Comparison of ENCODE assay signal across 1 cellular context in genomic region chr19:10655457-10656312, GRCh38.
TF ChIP-seq lines count a peak whose summit lies in the region.

No MANE protein-coding gene starts in this region.

TF ChIP-seq in HEK293, 187 proteins besides CTCF, POLR2A, EP300 and RAD21 (continued from another document):
- TF ChIP-seq ZNF292 (tag by site-specific recombination; IDR thresholded peaks at IDR 0.05; ENCODE audit: borderline replicate concordance, low read depth), result no peak
- no peak for TF ChIP-seq ZNF280D (tag by site-specific recombination; IDR thresholded peaks at IDR 0.05)
- TF ChIP-seq ZBTB48 (tag by site-specific recombination; IDR thresholded peaks at IDR 0.05), result peak; percentile 84
- no peak for TF ChIP-seq PRDM2 (tag by site-specific recombination; IDR thresholded peaks at IDR 0.05; ENCODE audit: borderline replicate concordance)
- TF ChIP-seq ZNF600 (tag by site-specific recombination; IDR thresholded peaks at IDR 0.05), result peak; percentile 81
- no peak for TF ChIP-seq SETDB1 (IDR thresholded peaks at IDR 0.05; ENCODE audit: insufficient read length, low read length)
- no peak for TF ChIP-seq ZNF354C (tag by site-specific recombination; IDR thresholded peaks at IDR 0.05; ENCODE audit: borderline replicate concordance, low read depth)
- no peak for TF ChIP-seq ZNF426 (tag by site-specific recombination; IDR thresholded peaks at IDR 0.05)
- no peak for TF ChIP-seq ZFP3 (tag by site-specific recombination; IDR thresholded peaks at IDR 0.05; ENCODE audit: low read depth)
- no peak for TF ChIP-seq FEZF1 (tag by site-specific recombination; IDR thresholded peaks at IDR 0.05)
- no peak for TF ChIP-seq ZNF202 (tag by site-specific recombination; IDR thresholded peaks at IDR 0.05; ENCODE audit: borderline replicate concordance)
- no peak for TF ChIP-seq KLF8 (tag by site-specific recombination; IDR thresholded peaks at IDR 0.05)
- no peak for TF ChIP-seq ZNF843 (tag by site-specific recombination; IDR thresholded peaks at IDR 0.05)
- TF ChIP-seq, protein P1, sequence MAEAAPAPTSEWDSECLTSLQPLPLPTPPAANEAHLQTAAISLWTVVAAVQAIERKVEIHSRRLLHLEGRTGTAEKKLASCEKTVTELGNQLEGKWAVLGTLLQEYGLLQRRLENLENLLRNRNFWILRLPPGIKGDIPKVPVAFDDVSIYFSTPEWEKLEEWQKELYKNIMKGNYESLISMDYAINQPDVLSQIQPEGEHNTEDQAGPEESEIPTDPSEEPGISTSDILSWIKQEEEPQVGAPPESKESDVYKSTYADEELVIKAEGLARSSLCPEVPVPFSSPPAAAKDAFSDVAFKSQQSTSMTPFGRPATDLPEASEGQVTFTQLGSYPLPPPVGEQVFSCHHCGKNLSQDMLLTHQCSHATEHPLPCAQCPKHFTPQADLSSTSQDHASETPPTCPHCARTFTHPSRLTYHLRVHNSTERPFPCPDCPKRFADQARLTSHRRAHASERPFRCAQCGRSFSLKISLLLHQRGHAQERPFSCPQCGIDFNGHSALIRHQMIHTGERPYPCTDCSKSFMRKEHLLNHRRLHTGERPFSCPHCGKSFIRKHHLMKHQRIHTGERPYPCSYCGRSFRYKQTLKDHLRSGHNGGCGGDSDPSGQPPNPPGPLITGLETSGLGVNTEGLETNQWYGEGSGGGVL (tag by site-specific recombination; IDR thresholded peaks at IDR 0.05), result no peak
- TF ChIP-seq KLF10 (tag by site-specific recombination; IDR thresholded peaks at IDR 0.05), result no peak
- TF ChIP-seq GLI2 (tag by site-specific recombination; IDR thresholded peaks at IDR 0.05; ENCODE audit: borderline replicate concordance, low read depth), result no peak
- TF ChIP-seq ZNF555 (tag by site-specific recombination; conservative IDR thresholded peaks at IDR 0.05), result no peak
- TF ChIP-seq ZNF157 (tag by site-specific recombination; IDR thresholded peaks at IDR 0.05), result no peak
- TF ChIP-seq SCRT1 (tag by site-specific recombination; IDR thresholded peaks at IDR 0.05; ENCODE audit: borderline replicate concordance), result no peak
- TF ChIP-seq YY1 (tag by site-specific recombination; IDR thresholded peaks at IDR 0.05), result no peak
- no peak for TF ChIP-seq ZNF169 (tag by site-specific recombination; IDR thresholded peaks at IDR 0.05)
- peak; percentile 34; the same call in 1 of the 2 replicates for TF ChIP-seq ZBTB20 (tag by site-specific recombination; IDR thresholded peaks at IDR 0.05)
- TF ChIP-seq ZBTB10 (tag by site-specific recombination; IDR thresholded peaks at IDR 0.05), result no peak
- TF ChIP-seq ZNF510 (tag by site-specific recombination; IDR thresholded peaks at IDR 0.05; ENCODE audit: insufficient replicate concordance), result no peak
- no peak for TF ChIP-seq ZNF23 (tag by site-specific recombination; IDR thresholded peaks at IDR 0.05; ENCODE audit: borderline replicate concordance)
- no peak for TF ChIP-seq ZNF266 (tag by site-specific recombination; IDR thresholded peaks at IDR 0.05; ENCODE audit: low read depth)
- TF ChIP-seq ZBTB7A (tag by site-specific recombination; IDR thresholded peaks at IDR 0.05; ENCODE audit: low read depth), result no peak
- no peak for TF ChIP-seq ZNF155 (tag by site-specific recombination; IDR thresholded peaks at IDR 0.05)
- TF ChIP-seq, protein P2, sequence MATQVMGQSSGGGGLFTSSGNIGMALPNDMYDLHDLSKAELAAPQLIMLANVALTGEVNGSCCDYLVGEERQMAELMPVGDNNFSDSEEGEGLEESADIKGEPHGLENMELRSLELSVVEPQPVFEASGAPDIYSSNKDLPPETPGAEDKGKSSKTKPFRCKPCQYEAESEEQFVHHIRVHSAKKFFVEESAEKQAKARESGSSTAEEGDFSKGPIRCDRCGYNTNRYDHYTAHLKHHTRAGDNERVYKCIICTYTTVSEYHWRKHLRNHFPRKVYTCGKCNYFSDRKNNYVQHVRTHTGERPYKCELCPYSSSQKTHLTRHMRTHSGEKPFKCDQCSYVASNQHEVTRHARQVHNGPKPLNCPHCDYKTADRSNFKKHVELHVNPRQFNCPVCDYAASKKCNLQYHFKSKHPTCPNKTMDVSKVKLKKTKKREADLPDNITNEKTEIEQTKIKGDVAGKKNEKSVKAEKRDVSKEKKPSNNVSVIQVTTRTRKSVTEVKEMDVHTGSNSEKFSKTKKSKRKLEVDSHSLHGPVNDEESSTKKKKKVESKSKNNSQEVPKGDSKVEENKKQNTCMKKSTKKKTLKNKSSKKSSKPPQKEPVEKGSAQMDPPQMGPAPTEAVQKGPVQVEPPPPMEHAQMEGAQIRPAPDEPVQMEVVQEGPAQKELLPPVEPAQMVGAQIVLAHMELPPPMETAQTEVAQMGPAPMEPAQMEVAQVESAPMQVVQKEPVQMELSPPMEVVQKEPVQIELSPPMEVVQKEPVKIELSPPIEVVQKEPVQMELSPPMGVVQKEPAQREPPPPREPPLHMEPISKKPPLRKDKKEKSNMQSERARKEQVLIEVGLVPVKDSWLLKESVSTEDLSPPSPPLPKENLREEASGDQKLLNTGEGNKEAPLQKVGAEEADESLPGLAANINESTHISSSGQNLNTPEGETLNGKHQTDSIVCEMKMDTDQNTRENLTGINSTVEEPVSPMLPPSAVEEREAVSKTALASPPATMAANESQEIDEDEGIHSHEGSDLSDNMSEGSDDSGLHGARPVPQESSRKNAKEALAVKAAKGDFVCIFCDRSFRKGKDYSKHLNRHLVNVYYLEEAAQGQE (tag by site-specific recombination; IDR thresholded peaks at IDR 0.05), result no peak
